In the genomic region with DNA sequence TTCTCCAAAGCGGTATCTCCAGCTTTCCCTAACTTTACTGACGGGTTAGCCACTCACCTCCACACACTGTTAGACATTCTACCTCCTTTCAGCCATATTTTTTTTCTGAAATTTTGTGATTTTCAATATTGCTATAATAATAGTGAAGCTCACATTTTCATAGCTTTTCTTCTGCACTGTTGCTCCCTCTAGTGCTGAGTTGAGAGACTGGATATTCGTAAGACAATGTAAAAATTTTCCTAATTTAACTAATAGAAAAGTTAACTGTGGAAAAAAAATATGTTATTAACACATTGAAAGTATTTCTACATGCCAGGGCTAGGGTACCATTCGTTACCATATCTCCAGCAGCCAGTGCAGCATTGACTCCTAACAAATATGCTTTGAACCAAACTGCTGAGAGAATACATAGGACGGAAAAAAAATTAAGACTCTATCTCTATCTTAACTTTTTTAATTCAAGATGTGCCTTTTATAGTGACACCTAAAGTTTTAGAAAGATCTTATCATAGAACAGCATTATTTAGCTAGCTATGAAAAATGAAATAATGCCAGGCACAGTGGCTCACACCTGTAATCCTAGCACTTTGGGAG, we compare ENCODE assay signal across 9 cellular contexts. TPM values are rescaled to one million over a fixed set of nuclear protein-coding genes. Genes with fewer than 3 reads are reported as not detected.
DNase-seq lines count a peak whose midpoint lies in the region; ATAC-seq and TF ChIP-seq lines count a peak whose summit lies in the region.
"Had no signal": no experiment of that assay in that cellular context is flagged by ENCODE, and none has a peak within 500 bp of the region (broad histone marks: within the 10 kb centered on the region; RNA-seq: fewer than 3 reads in every experiment).

No MANE protein-coding gene starts in this region.

- no peaks in the 10 kb centered on the region for H3K36me3 ChIP-seq in GM23248 (ENCODE audit: low read depth)

- ATAC-seq in GM18511 (IDR thresholded peaks at IDR 0.05; ENCODE audit: unreplicated experiment) (no peak), GM21526 (IDR thresholded peaks at IDR 0.05; ENCODE audit: low FRiP score, unreplicated experiment) (no peak)
- ATAC-seq: activated CD4-positive, CD25-positive, alpha-beta regulatory T cell treated with anti-CD3 and anti-CD28 coated beads, Interleukin-2, amount 50 U/mL, for 24 hours had no signal

- H4K20me1 ChIP-seq in GM23248 (ENCODE audit: insufficient read depth): no peaks in the 10 kb centered on the region

- H3K27me3 ChIP-seq in GM23248 (replicated peaks; ENCODE audit: insufficient read depth): no peaks in the 10 kb centered on the region

- H3K4me3 ChIP-seq in GM23248: no peak overlapping the region

- DNase-seq in ACHN (peak; percentile 66), GM23248 (peak; percentile 72), amniotic epithelial cell (ENCODE audit: low read depth) (peak; percentile 28), left kidney (ENCODE audit: low read depth, low spot score) (peak; percentile 53), HEK293T (ENCODE audit: extremely low spot score) (no peak), NCI-H226 (no peak)

- no peaks in the 10 kb centered on the region for H3K79me2 ChIP-seq in GM23248 (ENCODE audit: insufficient read depth)

- H2AFZ ChIP-seq in GM23248: peak overlapping the region; percentile 42

- POLR2A ChIA-PET in HEK293T (lab: Yijun Ruan, JAX): interaction anchor here (0.6 kb wide), 1 partner anchor 27 kb away, joined by 3 read pairs; no protein-coding TSS in a partner anchor

- H3K4me2 ChIP-seq in GM23248 (ENCODE audit: unreplicated experiment): no peak overlapping the region

- no peaks in the 10 kb centered on the region for H3K4me1 ChIP-seq in GM23248 (ENCODE audit: insufficient read depth)

- WGBS in GM23248 (ENCODE audit: low coverage in 1 of 2, low lambda C conversion rate in 2 of 2, missing lambda C conversion rate in 2 of 2), 2 experiments: 39 to 42% methylated on average over 5 of the region's 5 CpGs

- no peaks in the 10 kb centered on the region for H3K9me3 ChIP-seq in GM23248 (ENCODE audit: low read depth)

- no peaks in the 10 kb centered on the region for H3K9me2 ChIP-seq in GM23248 (ENCODE audit: insufficient read depth)

- CTCF ChIA-PET in HEK293T (lab: Yijun Ruan, JAX): interaction anchor here (0.7 to 3.3 kb wide), 14 partner anchors 9 to 463 kb away, joined by 3 to 18 read pairs (median 4); a partner anchor contains a TSS

- H3K27ac ChIP-seq in GM23248: no peak overlapping the region

- no peak overlapping the region for H3K9ac ChIP-seq in GM23248

- H3F3A ChIP-seq in GM23248 (ENCODE audit: insufficient read depth): no peaks in the 10 kb centered on the region

- in situ Hi-C loops in ACHN (cut with HindIII; ENCODE audit: low pct_ligation_motif_present, low pct_unique_long_range_greater_than_20kb, low sequenced_read_pairs) (loop anchor here (25.0 kb wide), 1 partner anchor 303 kb away; no protein-coding TSS in a partner anchor), GM23248 (cut with MboI) (loop anchor here (10.0 kb wide), 1 partner anchor 285 kb away; no protein-coding TSS in a partner anchor)

TF ChIP-seq in HEK293T, 16 proteins besides CTCF, POLR2A, EP300 and RAD21:
- TF ChIP-seq LEF1 (IDR thresholded peaks at IDR 0.05; ENCODE audit: borderline replicate concordance) (no peak), HDGF (IDR thresholded peaks at IDR 0.05; ENCODE audit: borderline replicate concordance) (no peak), ZNF384 (IDR thresholded peaks at IDR 0.05) (no peak), BHLHE40 (IDR thresholded peaks at IDR 0.05; ENCODE audit: borderline replicate concordance) (no peak), ARNT (IDR thresholded peaks at IDR 0.05) (no peak), NFRKB (IDR thresholded peaks at IDR 0.05) (no peak), CTBP1 (IDR thresholded peaks at IDR 0.05; ENCODE audit: borderline replicate concordance) (no peak), TARDBP (IDR thresholded peaks at IDR 0.05) (no peak), FOXM1 (IDR thresholded peaks at IDR 0.05; ENCODE audit: borderline replicate concordance) (no peak), FOXA1 (IDR thresholded peaks at IDR 0.05) (no peak), FOXK2 (IDR thresholded peaks at IDR 0.05) (no peak), SUZ12 (IDR thresholded peaks at IDR 0.05) (no peak)
- TF ChIP-seq, protein P1, sequence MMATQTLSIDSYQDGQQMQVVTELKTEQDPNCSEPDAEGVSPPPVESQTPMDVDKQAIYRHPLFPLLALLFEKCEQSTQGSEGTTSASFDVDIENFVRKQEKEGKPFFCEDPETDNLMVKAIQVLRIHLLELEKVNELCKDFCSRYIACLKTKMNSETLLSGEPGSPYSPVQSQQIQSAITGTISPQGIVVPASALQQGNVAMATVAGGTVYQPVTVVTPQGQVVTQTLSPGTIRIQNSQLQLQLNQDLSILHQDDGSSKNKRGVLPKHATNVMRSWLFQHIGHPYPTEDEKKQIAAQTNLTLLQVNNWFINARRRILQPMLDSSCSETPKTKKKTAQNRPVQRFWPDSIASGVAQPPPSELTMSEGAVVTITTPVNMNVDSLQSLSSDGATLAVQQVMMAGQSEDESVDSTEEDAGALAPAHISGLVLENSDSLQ (IDR thresholded peaks at IDR 0.05): no peak
TF ChIP-seq in HEK293T: peak in this region for 0.

RNA-seq across cellular contexts. Expression of a gene that starts 48.7 kb away (rescaled TPM):
- total RNA-seq in GM23248 (2014; rRNA removed; shearing (Covaris generic)): 41.7 and 44.3 TPM in 2 replicates
- polyA plus RNA-seq in GM23248 (2016; fragmentation: Nextera tagmentation; extraction: Ambion mirVana): 12.7 and 14.2 TPM in 2 replicates

RNA-seq across cellular contexts. Expression of a gene that starts 56.1 kb away (rescaled TPM):
- total RNA-seq in GM23248 (2014; rRNA removed; shearing (Covaris generic)): 30.4 and 42.2 TPM in 2 replicates
- 56.8 and 61.3 TPM in 2 replicates for polyA plus RNA-seq in GM23248 (2016; fragmentation: Nextera tagmentation; extraction: Ambion mirVana)

Comparison
In these comparisons a context has a peak if more than half of its experiments do, and no peak if none do; other contexts are left out.
1. DNase-seq: peak in ACHN (single experiment), GM23248 (single experiment), amniotic epithelial cell (single experiment) and left kidney (single experiment); none in HEK293T (single experiment) and NCI-H226 (single experiment).